Comparison of ENCODE assay signal across 11 cellular contexts in the genomic region with DNA sequence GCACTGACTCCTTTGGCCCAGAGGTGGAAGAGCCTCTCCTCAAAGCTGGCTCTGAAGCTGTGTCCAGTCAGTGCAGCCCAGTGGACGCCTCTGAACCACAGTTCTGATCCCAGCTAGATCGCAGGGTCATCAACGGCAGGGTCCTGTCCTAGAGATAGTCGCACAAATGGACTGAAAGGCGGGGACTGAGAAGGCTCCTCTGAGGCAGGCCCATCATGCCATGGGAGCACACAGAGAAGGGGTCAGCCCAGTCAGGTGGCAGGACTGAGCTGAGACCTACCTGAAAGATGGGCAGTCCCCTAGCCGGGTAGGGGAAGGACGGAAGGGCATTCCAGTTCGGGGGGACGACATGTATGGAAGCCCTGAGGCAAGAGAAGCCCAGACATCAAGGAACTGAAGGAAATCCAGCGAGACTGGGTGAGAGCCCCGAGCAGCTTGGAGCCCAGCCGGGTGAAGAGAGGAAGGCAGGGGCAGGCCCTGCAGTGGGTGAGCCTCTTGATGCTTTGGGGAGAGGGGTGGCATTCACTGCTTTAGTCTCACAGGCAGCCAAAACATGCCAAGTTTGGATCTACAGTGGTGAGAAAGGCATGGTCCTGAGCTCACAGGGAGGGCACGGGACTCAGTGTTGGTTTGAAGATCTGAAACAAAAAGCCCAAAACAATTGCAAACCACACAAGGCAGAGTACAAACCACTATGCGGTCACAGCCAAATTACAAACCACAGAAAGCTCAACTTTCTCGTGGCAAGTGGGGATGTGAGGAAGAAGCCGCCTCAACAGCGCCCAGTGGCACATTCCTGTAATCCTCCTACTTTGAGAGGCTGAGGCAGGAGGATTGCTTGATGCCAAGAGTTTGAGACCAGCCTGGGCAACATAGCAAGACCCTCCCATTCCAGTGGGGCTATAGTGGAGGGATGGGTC. TPM values are rescaled to one million over a fixed set of nuclear protein-coding genes. Genes with fewer than 3 reads are reported as not detected.
A peak's percentile ranks its signal among the peaks of the same experiment; 100 is the strongest.
DNase-seq lines count a peak whose midpoint lies in the region; ATAC-seq and TF ChIP-seq lines count a peak whose summit lies in the region.
"Had no signal": no experiment of that assay in that cellular context is flagged by ENCODE, and none has a peak within 500 bp of the region (broad histone marks: within the 10 kb centered on the region; RNA-seq: fewer than 3 reads in every experiment).

No MANE protein-coding gene starts in this region.

- H3K4me2 ChIP-seq in PC-3 (ENCODE audit: low read length) = no peak overlapping the region

- H3K4me1 ChIP-seq in PC-3 (ENCODE audit: insufficient read depth, low read length) = no peaks in the 10 kb centered on the region

- intact Hi-C loops in PC-3 (cut with micrococcal nuclease) = no loop called here

- H3K36me3 ChIP-seq in SK-N-MC (ENCODE audit: insufficient read depth, low read length) (peaks cover 40% of the 10 kb centered on the region; the same call in 1 of the 2 replicates), PC-3 (ENCODE audit: low read depth, low read length) (peaks cover 3% of the 10 kb centered on the region; the same call in 1 of the 2 replicates)

- TF ChIP-seq CTCF in PC-3 (conservative IDR thresholded peaks at IDR 0.05; ENCODE audit: low read depth, low read length) = no peak

- H3K27ac ChIP-seq in SK-N-MC = 0 out of 2 replicates have a peak overlapping the region, but pooled peaks have one; percentile 57
- H3K27ac ChIP-seq in skin epidermis = peak overlapping the region in 12 of 21 experiments; percentile 13 to 79 (median 36)
- no peak overlapping the region for H3K27ac ChIP-seq in PC-3 (ENCODE audit: low read length)
- H3K27ac ChIP-seq: adrenal gland had no signal

- POLR2A ChIA-PET in PC-3 (lab: Charles Lee; ENCODE audit: unreplicated experiment) = no interaction called here

- peak; percentile 30 for TF ChIP-seq POLR2A in erythroblast (IDR thresholded peaks at IDR 0.05; ENCODE audit: low read length)

- H2AFZ ChIP-seq in PC-3 (ENCODE audit: low read length) = no peak overlapping the region

- H3K4me3 ChIP-seq in SK-N-MC (no peak overlapping the region), skin epidermis (no peak overlapping the region), PC-3 (ENCODE audit: low read length) (no peak overlapping the region)
- H3K4me3 ChIP-seq: adrenal gland had no signal

- BruUV-seq in PC-3 (replicated peaks; lab: Mats Ljungman, UMichigan) = no TSS peak

- no peak for ATAC-seq in HG03460 (IDR thresholded peaks at IDR 0.05; ENCODE audit: unreplicated experiment)
- ATAC-seq in PC-3 = no peak

- no peaks in the 10 kb centered on the region for H3K9me2 ChIP-seq in PC-3 (replicated peaks; ENCODE audit: low read length)

- H3K27me3 ChIP-seq in PC-3 (ENCODE audit: low read length) = no peaks in the 10 kb centered on the region
- H3K27me3 ChIP-seq: adrenal gland had no signal

- DNase-seq in NCI-H2107 treated with DMSO at 0.1 percent for 48 hours (lab: John Stamatoyannopoulos, UW; ENCODE audit: unreplicated experiment) = peak; percentile 50
- DNase-seq in NCI-H2107 (lab: John Stamatoyannopoulos, UW) = no peak
- no peak for DNase-seq in SK-N-MC (ENCODE audit: low read depth, low spot score)
- no peak for DNase-seq in erythroblast (lab: John Stamatoyannopoulos, UW)
- DNase-seq in PC-3 = no peak
- DNase-seq in globus pallidus (ENCODE audit: low spot score) = no peak
- DNase-seq: NCI-H345 had no signal

- H3F3A ChIP-seq in PC-3 (ENCODE audit: low read length, unreplicated experiment) = no peaks in the 10 kb centered on the region

- CTCF ChIA-PET in PC-3 (lab: Charles Lee) = no interaction called here

- no peaks in the 10 kb centered on the region for H3K79me2 ChIP-seq in PC-3 (ENCODE audit: low read length)

- no peaks in the 10 kb centered on the region for H3K9me3 ChIP-seq in SK-N-MC (ENCODE audit: low read depth, low read length)
- no peaks in the 10 kb centered on the region for H3K9me3 ChIP-seq in PC-3 (ENCODE audit: low read length)
- H3K9me3 ChIP-seq: adrenal gland had no signal

- H4K20me1 ChIP-seq in PC-3 (ENCODE audit: low read length) = no peaks in the 10 kb centered on the region

- H3K9ac ChIP-seq in SK-N-MC (ENCODE audit: insufficient read length) (no peak overlapping the region), PC-3 (ENCODE audit: low read length) (no peak overlapping the region)

RNA-seq across cellular contexts. Expression of gene CALM3, which starts 10.0 kb away (rescaled TPM):
- 160 and 217 TPM in 2 replicates for total RNA-seq in PC-3 (2014; rRNA removed)

RNA-seq across cellular contexts. Expression of gene PTGIR, which starts 13.8 kb away (rescaled TPM):
- total RNA-seq in PC-3 (2014; rRNA removed) = not detected in 2 replicates

RNA-seq across cellular contexts. Expression of gene GNG8, which starts 24.9 kb away (rescaled TPM):
- not detected in 2 replicates for total RNA-seq in PC-3 (2014; rRNA removed)
- total RNA-seq: A172 had no signal

RNA-seq across cellular contexts. Expression of gene DACT3, which starts 49.9 kb away (rescaled TPM):
- 1.9 and 3.1 TPM in 2 replicates for total RNA-seq in PC-3 (2014; rRNA removed)
